ENCODE assay signal across 1 cellular context in genomic region chrX:109774136-109774535, GRCh38.
TF ChIP-seq lines count a peak whose summit lies in the region.

No MANE protein-coding gene starts in this region.

TF ChIP-seq in K562, 482 proteins besides CTCF, POLR2A, EP300 and RAD21:
- TF ChIP-seq SIRT6 (IDR thresholded peaks at IDR 0.05; ENCODE audit: low read depth, low read length) = no peak
- no peak for TF ChIP-seq ZNF277 (CRISPR knock-in tag; IDR thresholded peaks at IDR 0.05; ENCODE audit: borderline replicate concordance)
- TF ChIP-seq FOS (IDR thresholded peaks at IDR 0.05; ENCODE audit: extremely low read depth, insufficient read length) = no peak
- TF ChIP-seq ZBED1 (IDR thresholded peaks at IDR 0.05) = no peak
- no peak for TF ChIP-seq MEF2A (IDR thresholded peaks at IDR 0.05; ENCODE audit: control insufficient read depth, low read depth, low read length)
- no peak for TF ChIP-seq HLTF (IDR thresholded peaks at IDR 0.05)
- TF ChIP-seq CEBPZ (IDR thresholded peaks at IDR 0.05; ENCODE audit: borderline replicate concordance, low read depth, low read length) = no peak
- no peak for TF ChIP-seq MEF2D (tag; conservative IDR thresholded peaks at IDR 0.05; ENCODE audit: low read depth)
- TF ChIP-seq STAT6 (CRISPR knock-in tag; IDR thresholded peaks at IDR 0.05) = no peak
